In genomic region chr7:46478046-46478445, GRCh38 we compare ENCODE assay signal across 15 cellular contexts.
DNase-seq lines count a peak whose midpoint lies in the region; ATAC-seq, FAIRE-seq and TF ChIP-seq lines count a peak whose summit lies in the region.
"Had no signal": no experiment of that assay in that cellular context is flagged by ENCODE, and none has a peak within 500 bp of the region (broad histone marks: within the 10 kb centered on the region; RNA-seq: fewer than 3 reads in every experiment).

No MANE protein-coding gene starts in this region.

- FAIRE-seq in A549 (lab: Jason Lieb, UNC): peak; percentile 63

- TF ChIP-seq CTCF in A549 (IDR thresholded peaks at IDR 0.05) (no peak), fibroblast of mammary gland (conservative IDR thresholded peaks at IDR 0.05; ENCODE audit: control insufficient read depth, insufficient read depth, low read depth, low read length) (no peak)

- 46% methylated on average over 1 of the region's 1 CpG for WGBS in A549 (ENCODE audit: missing lambda C conversion rate)

- ATAC-seq in A549 (no peak), HG02884 (IDR thresholded peaks at IDR 0.05; ENCODE audit: unreplicated experiment) (no peak), GM21515 (IDR thresholded peaks at IDR 0.05; ENCODE audit: unreplicated experiment) (no peak)
- ATAC-seq: WTC11 had no signal

- H3K4me2 ChIP-seq in A549: no peak overlapping the region

- H3K4me1 ChIP-seq in A549: no peaks in the 10 kb centered on the region
- H3K4me1 ChIP-seq: esophagus squamous epithelium, Peyer's patch, spleen had no signal

- POLR2A ChIA-PET in A549 (lab: Yijun Ruan, JAX): no interaction called here

- no peak overlapping the region for H3K27ac ChIP-seq in A549
- H3K27ac ChIP-seq: esophagus squamous epithelium, Peyer's patch, spleen had no signal

- H3K4me3 ChIP-seq in A549 (no peak overlapping the region), fibroblast of mammary gland (ENCODE audit: control insufficient read depth, low read depth, low read length) (no peak overlapping the region)
- H3K4me3 ChIP-seq: esophagus squamous epithelium, Peyer's patch, spleen had no signal

- no peaks in the 10 kb centered on the region for H3K9me3 ChIP-seq in A549

- no peak for TF ChIP-seq RAD21 in A549 (conservative IDR thresholded peaks at IDR 0.05 in 1 of 2, IDR thresholded peaks at IDR 0.05 in 1 of 2)

- no peak for TF ChIP-seq EP300 in A549 (IDR thresholded peaks at IDR 0.05)

- TF ChIP-seq POLR2A in A549 (IDR thresholded peaks at IDR 0.05; ENCODE audit: low read length): no peak

- DNase-seq in A549 (ENCODE audit: low read depth in 1 of 2, low spot score in 1 of 2) (no peak), HCEC 1CT (peak; percentile 92), SW480 (ENCODE audit: low spot score) (peak; percentile 64), fibroblast of mammary gland (ENCODE audit: low read depth) (peak; percentile 75), NOMO-1 treated with DMSO at 0.1 percent for 48 hours (lab: John Stamatoyannopoulos, UW; ENCODE audit: unreplicated experiment) (no peak)
- no peak for DNase-seq in stimulated activated CD4-positive, alpha-beta T cell treated with anti-CD3 and anti-CD28 coated beads, Interleukin-4, amount 100 ng/mL, for 1 hour
- DNase-seq: dermis blood vessel endothelial cell, esophagus squamous epithelium, NCI-H2029, Peyer's patch, posterior cingulate gyrus, spleen had no signal

- CTCF ChIA-PET in A549 (lab: Yijun Ruan, JAX): no interaction called here

TF ChIP-seq in A549, 52 proteins besides CTCF, POLR2A, EP300 and RAD21:
- no peak for TF ChIP-seq HOXB13 (CRISPR knock-in tag; IDR thresholded peaks at IDR 0.05; ENCODE audit: low read depth)
- TF ChIP-seq NPAS2 (CRISPR knock-in tag; IDR thresholded peaks at IDR 0.05; ENCODE audit: borderline replicate concordance): no peak
- no peak for TF ChIP-seq TFCP2L1 (CRISPR knock-in tag; IDR thresholded peaks at IDR 0.05)
- TF ChIP-seq KDM1A (IDR thresholded peaks at IDR 0.05; ENCODE audit: low read depth): no peak
- no peak for TF ChIP-seq CEBPB (IDR thresholded peaks at IDR 0.05)
- no peak for TF ChIP-seq EHMT2 (IDR thresholded peaks at IDR 0.05; ENCODE audit: low read depth)
- no peak for TF ChIP-seq SREBF2 (IDR thresholded peaks at IDR 0.05)
- no peak for TF ChIP-seq JUN (IDR thresholded peaks at IDR 0.05)
- TF ChIP-seq GATA3 (IDR thresholded peaks at IDR 0.05; ENCODE audit: borderline replicate concordance): no peak
- TF ChIP-seq USF2 (IDR thresholded peaks at IDR 0.05): no peak
- no peak for TF ChIP-seq PBX3 (IDR thresholded peaks at IDR 0.05)
- TF ChIP-seq REST (IDR thresholded peaks at IDR 0.05): no peak
- no peak for TF ChIP-seq HEYL (CRISPR knock-in tag; IDR thresholded peaks at IDR 0.05)

Comparison
In these comparisons a context has a peak if more than half of its experiments do, and no peak if none do; other contexts are left out.
1. DNase-seq: peak in HCEC 1CT (single experiment), SW480 (single experiment) and fibroblast of mammary gland (single experiment); none in A549 (0 of 2), NOMO-1 treated with DMSO at 0.1 percent for 48 hours (single experiment) and stimulated activated CD4-positive, alpha-beta T cell treated with anti-CD3 and anti-CD28 coated beads, Interleukin-4, amount 100 ng/mL, for 1 hour (single experiment).